10 cellular contexts compared by ENCODE assay signal in genomic region chr4:184039963-184040383, GRCh38.
DNase-seq lines count a peak whose midpoint lies in the region; TF ChIP-seq lines count a peak whose summit lies in the region.
"Had no signal": no experiment of that assay in that cellular context is flagged by ENCODE, and none has a peak within 500 bp of the region (broad histone marks: within the 10 kb centered on the region; RNA-seq: fewer than 3 reads in every experiment).

No MANE protein-coding gene starts in this region.

- H3K27ac ChIP-seq in HUES64 (ENCODE audit: low read depth, low read length) (no peak overlapping the region), esophagus muscularis mucosa (replicated peaks in 1 of 4) (no peak overlapping the region), sigmoid colon (no peak overlapping the region)
- H3K27ac ChIP-seq: thyroid gland had no signal

- H3K4me1 ChIP-seq in HUES64 (ENCODE audit: insufficient read depth, low read length) (peaks cover 13% of the 10 kb centered on the region; the same call in 1 of the 2 replicates), esophagus muscularis mucosa (peaks cover 0 to 6% (median 0%) of the 10 kb centered on the region in 4 donors), sigmoid colon (no peaks in the 10 kb centered on the region)
- H3K4me1 ChIP-seq: thyroid gland had no signal

- H3K36me3 Mint-ChIP-seq in nephron progenitor cell (ENCODE audit: low read depth) = peaks cover 20% of the 10 kb centered on the region

- TF ChIP-seq POLR2A in esophagus muscularis mucosa (IDR thresholded peaks at IDR 0.05; ENCODE audit: low read depth) (no peak), sigmoid colon (IDR thresholded peaks at IDR 0.05) (no peak)

- WGBS in HUES64 = 85% methylated on average over 22 of the region's 22 CpGs
- 33% methylated on average over 22 of the region's 22 CpGs for WGBS in esophagus muscularis mucosa
- 26 to 40% methylated on average over 22 of the region's 22 CpGs for WGBS in sigmoid colon, 2 donors

- peak; percentile 1 for DNase-seq in CD1c-positive myeloid dendritic cell (ENCODE audit: extremely low spot score)
- DNase-seq in esophagus muscularis mucosa (ENCODE audit: extremely low spot score) = no peak
- peak; percentile 30 for DNase-seq in nephron progenitor cell
- no peak for DNase-seq in NCI-H446 (lab: John Stamatoyannopoulos, UW)
- no peak for DNase-seq in kidney glomerular epithelial cell (lab: John Stamatoyannopoulos, UW)
- no peak for DNase-seq in NCI-H510A treated with DMSO at 0.1 percent for 48 hours (lab: John Stamatoyannopoulos, UW)
- no peak for DNase-seq in sigmoid colon
- DNase-seq: cerebellar nuclear complex, thyroid gland had no signal

- intact Hi-C loops in esophagus muscularis mucosa (cut with DNase I) (no loop called here), sigmoid colon (cut with DNase I) (no loop called here)

- H3K9ac ChIP-seq in HUES64 (ENCODE audit: low read depth, low read length) = peak overlapping the region; percentile 56; the same call in 1 of the 2 replicates

- peaks cover 23% of the 10 kb centered on the region for H3K4me1 Mint-ChIP-seq in nephron progenitor cell

- H3K9me3 Mint-ChIP-seq in nephron progenitor cell = peaks cover 27% of the 10 kb centered on the region

- peak overlapping the region; percentile 69 for H3K4me3 Mint-ChIP-seq in nephron progenitor cell

- TF ChIP-seq CTCF in esophagus muscularis mucosa (IDR thresholded peaks at IDR 0.05) (no peak), nephron progenitor cell (IDR thresholded peaks at IDR 0.05) (no peak), sigmoid colon (IDR thresholded peaks at IDR 0.05) (no peak)

- no peaks in the 10 kb centered on the region for H3K36me3 ChIP-seq in HUES64 (ENCODE audit: insufficient read depth, low read length)
- H3K36me3 ChIP-seq in esophagus muscularis mucosa = no peaks in the 10 kb centered on the region
- H3K36me3 ChIP-seq in sigmoid colon = no peaks in the 10 kb centered on the region
- H3K36me3 ChIP-seq: thyroid gland had no signal

- H3K4me3 ChIP-seq in HUES64 (ENCODE audit: low read length) (peak overlapping the region; percentile 22), esophagus muscularis mucosa (peak overlapping the region in 3 of 4 donors; percentile 16 to 25 (median 21)), sigmoid colon (no peak overlapping the region)
- H3K4me3 ChIP-seq: thyroid gland had no signal

- H3K9me3 ChIP-seq in HUES64 (ENCODE audit: insufficient read depth, low read depth, low read length) (peaks cover 2% of the 10 kb centered on the region; the same call in 1 of the 2 replicates), esophagus muscularis mucosa (peaks cover 0 to 6% (median under 1%) of the 10 kb centered on the region in 4 donors), sigmoid colon (peaks cover 0 to 3% (median 0%) of the 10 kb centered on the region in 4 donors)
- H3K9me3 ChIP-seq: thyroid gland had no signal

- TF ChIP-seq EP300 in esophagus muscularis mucosa (IDR thresholded peaks at IDR 0.05) = no peak
- TF ChIP-seq EP300 in sigmoid colon (IDR thresholded peaks at IDR 0.05) = no peak

- H3K27me3 ChIP-seq in HUES64 (ENCODE audit: insufficient read depth, low read length) (peaks cover 7% of the 10 kb centered on the region; the same call in 1 of the 2 replicates), esophagus muscularis mucosa (peaks cover 0 to 11% (median 0%) of the 10 kb centered on the region in 4 donors), sigmoid colon (peaks cover 0 to 21% (median 0%) of the 10 kb centered on the region in 3 donors)
- H3K27me3 ChIP-seq: thyroid gland had no signal

- peaks cover 11% of the 10 kb centered on the region for H3K27me3 Mint-ChIP-seq in nephron progenitor cell (ENCODE audit: low read depth, poor library complexity)

- peak overlapping the region; percentile 34 for H3K27ac Mint-ChIP-seq in nephron progenitor cell

Comparison
In these comparisons a context has a peak if more than half of its experiments do, and no peak if none do; other contexts are left out.
1. DNase-seq: peak in CD1c-positive myeloid dendritic cell (single experiment) and nephron progenitor cell (single experiment); none in esophagus muscularis mucosa (single experiment), NCI-H446 (0 of 2), kidney glomerular epithelial cell (single experiment), NCI-H510A treated with DMSO at 0.1 percent for 48 hours (single experiment) and sigmoid colon (single experiment).
2. H3K4me3 ChIP-seq: peak in HUES64 (single experiment) and esophagus muscularis mucosa (3 of 4); none in sigmoid colon (0 of 4).